16 cellular contexts compared by ENCODE assay signal in genomic region chr1:227884370-227885134, GRCh38.
A peak's percentile ranks its signal among the peaks of the same experiment; 100 is the strongest.
DNase-seq lines count a peak whose midpoint lies in the region; ATAC-seq and TF ChIP-seq lines count a peak whose summit lies in the region.
"Had no signal": no experiment of that assay in that cellular context is flagged by ENCODE, and none has a peak within 500 bp of the region (broad histone marks: within the 10 kb centered on the region; RNA-seq: fewer than 3 reads in every experiment).

No MANE protein-coding gene starts in this region.

- no peak for ATAC-seq in activated T-cell treated with anti-CD3 and anti-CD28 coated beads, Interleukin-2, amount 50 U/mL, for 4 hours
- ATAC-seq: pancreas had no signal

- H3K9me3 Mint-ChIP-seq in activated T-cell treated with anti-CD3 and anti-CD28 coated beads, Interleukin-2, amount 50 U/mL, for 4 hours = no peaks in the 10 kb centered on the region
- H3K9me3 Mint-ChIP-seq in chondrocyte (ENCODE audit: low read depth) = no peaks in the 10 kb centered on the region
- H3K9me3 Mint-ChIP-seq: activated naive CD4-positive, alpha-beta T cell treated with anti-CD3 and anti-CD28 coated beads, Interleukin-2, amount 50 U/mL, for 24 hours had no signal

- DNase-seq in activated T-cell treated with anti-CD3 and anti-CD28 coated beads, Interleukin-2, amount 50 U/mL, for 48 hours = peak; percentile 15 to 17
- no peak for DNase-seq in activated T-cell treated with anti-CD3 and anti-CD28 coated beads, Interleukin-2, amount 50 U/mL, for 4 hours
- DNase-seq in D341Med (ENCODE audit: low spot score) (peak; percentile 29), chondrocyte (ENCODE audit: low spot score) (peak; percentile 81), posterior vena cava (ENCODE audit: low spot score) (peak; percentile 30), AG08395 (ENCODE audit: low spot score) (no peak), NCI-H1092 treated with DMSO at 0.1 percent for 48 hours (lab: John Stamatoyannopoulos, UW) (no peak)
- DNase-seq in stimulated activated CD4-positive, alpha-beta T cell treated with anti-CD3 and anti-CD28 coated beads, Interleukin-12 subunit alpha, Interleukin-12 subunit beta, amount 100 ng/mL, for 4 hours = no peak
- DNase-seq: brain microvascular endothelial cell, DMS 273 treated with DMSO at 0.1 percent for 48 hours, kidney glomerular epithelial cell, NCI-H1436, SHP77, T1000 had no signal

- TF ChIP-seq CTCF in chondrocyte (IDR thresholded peaks at IDR 0.05) = no peak

- H3K36me3 Mint-ChIP-seq in activated T-cell treated with anti-CD3 and anti-CD28 coated beads, Interleukin-2, amount 50 U/mL, for 4 hours (ENCODE audit: insufficient read depth) = no peaks in the 10 kb centered on the region
- H3K36me3 Mint-ChIP-seq in chondrocyte (ENCODE audit: low read depth) = no peaks in the 10 kb centered on the region
- H3K36me3 Mint-ChIP-seq: activated naive CD4-positive, alpha-beta T cell treated with anti-CD3 and anti-CD28 coated beads, Interleukin-2, amount 50 U/mL, for 24 hours had no signal

- no peak overlapping the region for H3K27ac Mint-ChIP-seq in chondrocyte (ENCODE audit: unreplicated experiment)

- intact Hi-C loops in posterior vena cava (cut with DNase I) = loop anchor here in 1 of 2 donors (5.0 kb wide), 1 partner anchor 282 kb away; no protein-coding TSS in a partner anchor

- H3K4me1 Mint-ChIP-seq in activated T-cell treated with anti-CD3 and anti-CD28 coated beads, Interleukin-2, amount 50 U/mL, for 4 hours (ENCODE audit: low read depth) = peaks cover 25% of the 10 kb centered on the region
- H3K4me1 Mint-ChIP-seq in chondrocyte (ENCODE audit: low read depth) = peaks cover 8% of the 10 kb centered on the region

- no peaks in the 10 kb centered on the region for H3K27me3 Mint-ChIP-seq in activated T-cell treated with anti-CD3 and anti-CD28 coated beads, Interleukin-2, amount 50 U/mL, for 4 hours (ENCODE audit: low read depth)
- peaks cover 21% of the 10 kb centered on the region for H3K27me3 Mint-ChIP-seq in chondrocyte (ENCODE audit: low read depth)
- H3K27me3 Mint-ChIP-seq: activated naive CD4-positive, alpha-beta T cell treated with anti-CD3 and anti-CD28 coated beads, Interleukin-2, amount 50 U/mL, for 24 hours had no signal

- no peak overlapping the region for H3K4me3 Mint-ChIP-seq in activated T-cell treated with anti-CD3 and anti-CD28 coated beads, Interleukin-2, amount 50 U/mL, for 4 hours
- H3K4me3 Mint-ChIP-seq in chondrocyte (ENCODE audit: unreplicated experiment) = no peak overlapping the region

Comparison
In these comparisons a context has a peak if more than half of its experiments do, and no peak if none do; other contexts are left out.
1. DNase-seq: peak in activated T-cell treated with anti-CD3 and anti-CD28 coated beads, Interleukin-2, amount 50 U/mL, for 48 hours (2 of 2), D341Med (single experiment), chondrocyte (single experiment) and posterior vena cava (single experiment); none in activated T-cell treated with anti-CD3 and anti-CD28 coated beads, Interleukin-2, amount 50 U/mL, for 4 hours (single experiment), AG08395 (single experiment), stimulated activated CD4-positive, alpha-beta T cell treated with anti-CD3 and anti-CD28 coated beads, Interleukin-12 subunit alpha, Interleukin-12 subunit beta, amount 100 ng/mL, for 4 hours (single experiment) and NCI-H1092 treated with DMSO at 0.1 percent for 48 hours (single experiment).